ENCODE assay signal across 24 cellular contexts in the genomic region with DNA sequence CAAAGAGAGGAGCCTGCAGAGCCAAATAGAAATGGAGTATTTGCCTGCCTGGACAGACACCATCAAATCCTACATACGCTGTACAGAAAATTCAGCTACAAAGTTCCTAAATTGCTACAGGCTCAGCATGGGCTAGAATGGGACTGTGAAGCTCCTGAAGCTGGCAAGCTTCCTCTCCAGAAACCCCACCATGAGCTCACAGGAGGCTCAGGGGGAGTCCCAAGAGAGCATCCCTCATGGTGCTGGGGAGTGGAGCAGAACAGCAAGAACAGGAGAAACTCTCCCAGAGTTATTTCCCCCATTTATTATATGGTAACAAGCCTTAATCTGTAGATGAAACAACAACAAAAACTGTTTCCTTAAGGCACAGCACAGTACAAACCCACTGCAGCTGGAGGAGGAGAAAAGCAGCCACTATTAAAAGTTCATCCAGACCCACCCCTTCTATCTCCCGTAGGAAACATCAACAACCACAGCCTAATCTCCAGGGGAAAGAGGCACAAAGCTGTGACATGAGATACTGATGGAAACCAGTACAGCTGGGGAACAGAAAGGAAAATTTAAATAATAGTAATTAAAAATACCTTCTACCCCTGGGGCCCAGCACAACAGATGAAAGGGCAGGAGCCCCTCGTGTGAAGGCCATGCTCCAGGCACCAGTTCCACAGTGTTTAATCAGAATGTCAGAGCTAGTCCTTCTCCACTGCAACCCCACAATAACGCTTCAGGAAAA.
"Had no signal": no experiment of that assay in that cellular context is flagged by ENCODE, and none has a peak within 500 bp of the region (broad histone marks: within the 10 kb centered on the region; RNA-seq: fewer than 3 reads in every experiment).

No MANE protein-coding gene starts in this region.

- H3K4me3 Mint-ChIP-seq: activated naive CD4-positive, alpha-beta T cell treated with anti-CD3 and anti-CD28 coated beads for 36 hours; activated naive CD8-positive, alpha-beta T cell treated with anti-CD3 and anti-CD28 coated beads, Interleukin-2, amount 10 ng/mL, durations not matched to agents 7 days and 5 days; activated T-cell treated with anti-CD3 and anti-CD28 coated beads, Interleukin-2, amount 50 U/mL, for 72 hours; central memory CD8-positive, alpha-beta T cell; natural killer cell treated with Interleukin-12 subunit alpha and Interleukin-12 subunit beta and Interleukin-15 and Interleukin-18, amount 100 ng/mL, for 72 hours; WTC11 had no signal

- H3K36me3 ChIP-seq: breast epithelium, heart right ventricle, neutrophil, sigmoid colon, vagina had no signal

- ATAC-seq: activated T-cell treated with anti-CD3 and anti-CD28 coated beads, Interleukin-2, amount 50 U/mL, for 72 hours; left colon; natural killer cell treated with Interleukin-12 subunit alpha and Interleukin-12 subunit beta and Interleukin-15 and Interleukin-18, amount 100 ng/mL, for 72 hours; WTC11 had no signal

- H3K9ac ChIP-seq: parathyroid adenoma had no signal

- H3K27me3 Mint-ChIP-seq: activated naive CD8-positive, alpha-beta T cell treated with anti-CD3 and anti-CD28 coated beads, Interleukin-2, amount 10 ng/mL, durations not matched to agents 7 days and 5 days; central memory CD8-positive, alpha-beta T cell; natural killer cell treated with Interleukin-12 subunit alpha and Interleukin-12 subunit beta and Interleukin-15 and Interleukin-18, amount 100 ng/mL, for 72 hours had no signal

- H3K27me3 ChIP-seq: breast epithelium, heart right ventricle, neutrophil, sigmoid colon, testis, vagina had no signal

- H3K4me1 ChIP-seq: breast epithelium, parathyroid adenoma, sigmoid colon, vagina had no signal

- H3K27ac ChIP-seq: breast epithelium, coronary artery, heart right ventricle, neutrophil, parathyroid adenoma, sigmoid colon, testis, vagina had no signal

- H3K9me3 ChIP-seq: breast epithelium, neutrophil, sigmoid colon, testis, vagina had no signal

- DNase-seq: activated CD4-positive, alpha-beta T cell treated with anti-CD3 and anti-CD28 coated beads, Interleukin-2, amount 50 U/mL, for 48 hours; activated effector memory CD4-positive, alpha-beta T cell treated with Interleukin-2 at 50 U/mL for 16 hours; activated naive CD4-positive, alpha-beta T cell treated with anti-CD3 and anti-CD28 coated beads for 36 hours; activated naive CD8-positive, alpha-beta T cell treated with anti-CD3 and anti-CD28 coated beads, Interleukin-2, amount 10 ng/mL, durations not matched to agents 7 days and 5 days; activated T-cell treated with anti-CD3 and anti-CD28 coated beads, Interleukin-2, amount 50 U/mL, for 72 hours; amniotic stem cell; heart right ventricle; left colon; sigmoid colon; stimulated activated CD4-positive, alpha-beta T cell treated with anti-CD3 and anti-CD28 coated beads, Interleukin-2, amount 100 ng/mL, for 48 hours; stimulated activated CD8-positive, alpha-beta memory T cell treated with anti-CD3 and anti-CD28 coated beads, Interleukin-4, amount 100 ng/mL, for 48 hours; stimulated activated naive CD4-positive, alpha-beta T cell; T-helper 1 cell; testis; trophoblast cell had no signal

- H3K9me3 Mint-ChIP-seq: activated naive CD4-positive, alpha-beta T cell treated with anti-CD3 and anti-CD28 coated beads for 36 hours; WTC11 had no signal

- H3K36me3 Mint-ChIP-seq: activated naive CD8-positive, alpha-beta T cell treated with anti-CD3 and anti-CD28 coated beads, Interleukin-2, amount 10 ng/mL, durations not matched to agents 7 days and 5 days; WTC11 had no signal

- H3K4me3 ChIP-seq: breast epithelium, coronary artery, heart right ventricle, lung, sigmoid colon, testis, vagina had no signal

- H3K4me1 Mint-ChIP-seq: activated naive CD8-positive, alpha-beta T cell treated with anti-CD3 and anti-CD28 coated beads, Interleukin-2, amount 10 ng/mL, durations not matched to agents 7 days and 5 days; central memory CD8-positive, alpha-beta T cell; WTC11 had no signal

- H3K27ac Mint-ChIP-seq: activated naive CD4-positive, alpha-beta T cell treated with anti-CD3 and anti-CD28 coated beads for 36 hours; activated naive CD8-positive, alpha-beta T cell treated with anti-CD3 and anti-CD28 coated beads, Interleukin-2, amount 10 ng/mL, durations not matched to agents 7 days and 5 days; natural killer cell treated with Interleukin-12 subunit alpha and Interleukin-12 subunit beta and Interleukin-15 and Interleukin-18, amount 100 ng/mL, for 72 hours; WTC11 had no signal
